ENCODE assay signal across 8 cellular contexts in genomic region chr12:14417717-14418116, GRCh38. TPM values are rescaled to one million over a fixed set of nuclear protein-coding genes. Genes with fewer than 3 reads are reported as not detected.
DNase-seq lines count a peak whose midpoint lies in the region; ATAC-seq and TF ChIP-seq lines count a peak whose summit lies in the region.

No MANE protein-coding gene starts in this region.

- H3K4me1 Mint-ChIP-seq in neural crest cell: peaks cover 47% of the 10 kb centered on the region

- DNase-seq in GM04503 (ENCODE audit: low read depth) (peak; percentile 62), NT2/D1 (ENCODE audit: low read depth, low spot score) (peak; percentile 70), foreskin keratinocyte (peak; percentile 63 to 79), neural crest cell (ENCODE audit: low read depth, low spot score) (peak; percentile 61), superior temporal gyrus (ENCODE audit: extremely low spot score) (peak; percentile 91), LoVo (ENCODE audit: low spot score) (no peak)
- peak; percentile 38 for DNase-seq in activated effector memory CD4-positive, alpha-beta T cell treated with Interleukin-2 at 50 U/mL for 16 hours

- no peaks in the 10 kb centered on the region for H3K36me3 ChIP-seq in NT2/D1 (ENCODE audit: insufficient read depth, insufficient read length, low read length)

- no peaks in the 10 kb centered on the region for H3K27me3 Mint-ChIP-seq in neural crest cell (ENCODE audit: low read depth)

- TF ChIP-seq CTCF in foreskin keratinocyte (conservative IDR thresholded peaks at IDR 0.05) (no peak), neural crest cell (conservative IDR thresholded peaks at IDR 0.05) (no peak)

- H3K4me3 ChIP-seq in NT2/D1 (ENCODE audit: insufficient read length, low read depth): no peak overlapping the region

- peak overlapping the region; percentile 94 for H3K27ac Mint-ChIP-seq in neural crest cell (ENCODE audit: unreplicated experiment)

- H3K9me3 ChIP-seq in NT2/D1 (ENCODE audit: insufficient read depth, low read length): peaks cover 4% of the 10 kb centered on the region; the same call in 1 of the 2 replicates

- no peaks in the 10 kb centered on the region for H3K4me1 ChIP-seq in NT2/D1 (ENCODE audit: insufficient read depth, insufficient read length)
- peaks cover 15% of the 10 kb centered on the region for H3K4me1 ChIP-seq in foreskin keratinocyte

- no peak overlapping the region for H3K27ac ChIP-seq in foreskin keratinocyte

- peaks cover 29% of the 10 kb centered on the region for H3K36me3 Mint-ChIP-seq in neural crest cell (ENCODE audit: low read depth)

- H3K27me3 ChIP-seq in NT2/D1 (ENCODE audit: insufficient read depth, insufficient read length) (no peaks in the 10 kb centered on the region), foreskin keratinocyte (no peaks in the 10 kb centered on the region)

- peak; percentile 72 for ATAC-seq in foreskin keratinocyte
- no peak for ATAC-seq in HG03025 (IDR thresholded peaks at IDR 0.05; ENCODE audit: low FRiP score, unreplicated experiment)

- H3K9ac ChIP-seq in NT2/D1 (ENCODE audit: insufficient read length, low read depth): no peak overlapping the region

- peaks cover 10% of the 10 kb centered on the region for H3K9me3 Mint-ChIP-seq in neural crest cell

- H3K4me3 Mint-ChIP-seq in neural crest cell: peak overlapping the region; percentile 90

RNA-seq across cellular contexts. Expression of gene ATF7IP, which starts 52.2 kb away (rescaled TPM):
- total RNA-seq in foreskin keratinocyte (26.3 and 33.1 TPM in 2 replicates), neural crest cell (204 and 212 TPM in 2 replicates)
- 5.7 and 6.1 TPM in 2 replicates for polyA plus RNA-seq in foreskin keratinocyte
